2 cellular contexts compared by ENCODE assay signal in genomic region chr1:11611928-11612327, GRCh38.
TF ChIP-seq lines count a peak whose summit lies in the region.

No MANE protein-coding gene starts in this region.

TF ChIP-seq in GM23338, 12 proteins besides CTCF, POLR2A, EP300 and RAD21:
- no peak for TF ChIP-seq POLR2AphosphoS5 (IDR thresholded peaks at IDR 0.05; ENCODE audit: low read depth)
- no peak for TF ChIP-seq CREB1 (CRISPR knock-in tag; IDR thresholded peaks at IDR 0.05; ENCODE audit: low read depth)
- TF ChIP-seq ZNF331 (CRISPR knock-in tag; IDR thresholded peaks at IDR 0.05; ENCODE audit: low read depth): no peak
- TF ChIP-seq EZH2phosphoT487 (IDR thresholded peaks at IDR 0.05; ENCODE audit: unreplicated experiment): no peak
- TF ChIP-seq STAT1 (IDR thresholded peaks at IDR 0.05; ENCODE audit: unreplicated experiment): no peak
- TF ChIP-seq ZNF114 (CRISPR knock-in tag; IDR thresholded peaks at IDR 0.05): no peak
- TF ChIP-seq EZH2 (IDR thresholded peaks at IDR 0.05; ENCODE audit: low read depth, unreplicated experiment): no peak
- TF ChIP-seq JUNB (IDR thresholded peaks at IDR 0.05; ENCODE audit: unreplicated experiment): no peak
- TF ChIP-seq ETS1 (IDR thresholded peaks at IDR 0.05): no peak
- TF ChIP-seq REST (IDR thresholded peaks at IDR 0.05; ENCODE audit: unreplicated experiment): no peak
- TF ChIP-seq ZNF462 (CRISPR knock-in tag; IDR thresholded peaks at IDR 0.05): no peak
- TF ChIP-seq NANOG (IDR thresholded peaks at IDR 0.05; ENCODE audit: borderline replicate concordance): no peak

TF ChIP-seq in K562, 482 proteins besides CTCF, POLR2A, EP300 and RAD21:
- 0 out of 2 replicates have a peak, but pooled peaks have one; percentile 6 for TF ChIP-seq NFIC (IDR thresholded peaks at IDR 0.05)
- TF ChIP-seq SMC3 (conservative IDR thresholded peaks at IDR 0.05; ENCODE audit: insufficient read depth, low read depth, low read length): 0 out of 2 replicates have a peak, but pooled peaks have one; percentile 18
- TF ChIP-seq ZNF318 (IDR thresholded peaks at IDR 0.05; ENCODE audit: borderline replicate concordance in 1 of 2, low read depth in 1 of 2): no peak
- no peak for TF ChIP-seq ZC3H11A (IDR thresholded peaks at IDR 0.05; ENCODE audit: low read depth, low read length)
